Comparison of ENCODE assay signal across 8 cellular contexts in the genomic region with DNA sequence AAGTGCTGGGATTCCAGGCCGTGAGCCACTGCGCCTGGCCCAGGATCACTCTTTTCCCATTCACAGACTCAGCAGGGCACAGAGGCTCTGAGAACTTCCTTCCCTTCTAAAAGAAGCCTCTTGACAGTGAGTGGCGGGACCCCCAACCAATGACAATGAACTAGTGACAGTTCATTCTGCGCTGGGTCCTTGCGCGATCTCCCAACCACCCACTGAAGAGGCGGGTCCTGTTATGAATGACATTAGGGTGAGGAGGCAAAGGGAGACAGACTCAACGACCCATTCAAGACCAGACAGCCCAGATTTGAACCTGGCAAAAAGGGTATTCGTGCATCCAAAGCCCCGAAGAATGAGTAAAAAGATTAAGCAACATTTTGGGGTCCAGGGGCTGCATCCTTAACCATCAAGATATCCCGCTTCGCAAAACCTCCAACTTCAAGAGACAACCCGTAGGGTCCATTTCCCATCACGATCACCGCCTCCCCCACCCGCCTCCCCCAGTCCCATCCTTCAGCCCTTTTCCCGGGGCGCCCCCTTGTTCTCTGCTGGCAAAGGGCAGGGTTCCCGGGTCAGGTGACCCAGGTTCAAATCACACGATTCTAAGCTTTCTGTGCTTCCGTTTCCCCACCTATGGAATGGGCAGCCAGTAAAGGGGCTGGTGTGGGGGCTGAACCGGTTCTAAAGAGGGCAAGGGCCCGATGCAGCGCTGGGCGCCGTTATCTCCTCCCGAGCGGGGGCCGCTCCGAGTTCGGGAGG. TPM values are rescaled to one million over a fixed set of nuclear protein-coding genes. Genes with fewer than 3 reads are reported as not detected.
DNase-seq lines count a peak whose midpoint lies in the region; ATAC-seq and TF ChIP-seq lines count a peak whose summit lies in the region.

No MANE protein-coding gene starts in this region.

- H3K4me3 Mint-ChIP-seq in CD8-positive, alpha-beta memory T cell = peak overlapping the region; percentile 87 to 97 (median 92)

- H3K4me3 ChIP-seq in CD8-positive, alpha-beta memory T cell (ENCODE audit: low read length) = peak overlapping the region; percentile 46
- H3K4me3 ChIP-seq in neutrophil (ENCODE audit: low read depth in 1 of 2, low read length in 1 of 2) = peak overlapping the region; percentile 93 to 98
- peak overlapping the region; percentile 76 to 93 (median 81) for H3K4me3 ChIP-seq in subcutaneous abdominal adipose tissue (ENCODE audit: low read depth in 1 of 5, low read length in 5 of 5)

- H3K27me3 ChIP-seq in CD8-positive, alpha-beta memory T cell (ENCODE audit: insufficient read depth, low read length, poor library complexity, severe bottlenecking) = no peaks in the 10 kb centered on the region
- no peaks in the 10 kb centered on the region for H3K27me3 ChIP-seq in neutrophil
- no peaks in the 10 kb centered on the region for H3K27me3 ChIP-seq in subcutaneous abdominal adipose tissue (ENCODE audit: control insufficient read depth in 5 of 5, insufficient read depth in 4 of 5, low read length in 5 of 5)

- H3K27ac Mint-ChIP-seq in CD8-positive, alpha-beta memory T cell = peak overlapping the region; percentile 85 to 97 (median 94)

- ATAC-seq in GM21515 (IDR thresholded peaks at IDR 0.05; ENCODE audit: unreplicated experiment) = peak; percentile 44

- H3K27me3 Mint-ChIP-seq in CD8-positive, alpha-beta memory T cell = peaks cover 0 to 3% of the 10 kb centered on the region in 2 donors

- peaks cover 9% of the 10 kb centered on the region for H3K36me3 ChIP-seq in CD8-positive, alpha-beta memory T cell (ENCODE audit: insufficient read depth, low read length)
- H3K36me3 ChIP-seq in neutrophil (peaks cover 15% of the 10 kb centered on the region), subcutaneous abdominal adipose tissue (ENCODE audit: control insufficient read depth in 5 of 5, insufficient read depth in 5 of 5, low read length in 5 of 5) (peaks cover 5 to 26% (median 18%) of the 10 kb centered on the region in 5 donors)

- peak; percentile 35 to 85 (median 57) for DNase-seq in CD8-positive, alpha-beta memory T cell
- DNase-seq in KG1 (lab: John Stamatoyannopoulos, UW) (peak; percentile 90), germinal center (ENCODE audit: low spot score) (peak; percentile 95)
- DNase-seq in activated naive CD4-positive, alpha-beta T cell treated with Interleukin-2 at 50 U/mL for 16 hours = peak; percentile 73

- H3K9me3 Mint-ChIP-seq in CD8-positive, alpha-beta memory T cell = no peaks in the 10 kb centered on the region

- no peaks in the 10 kb centered on the region for H3K9me3 ChIP-seq in CD8-positive, alpha-beta memory T cell (ENCODE audit: low read length)
- no peaks in the 10 kb centered on the region for H3K9me3 ChIP-seq in neutrophil
- no peaks in the 10 kb centered on the region for H3K9me3 ChIP-seq in subcutaneous abdominal adipose tissue (ENCODE audit: control insufficient read depth in 5 of 5, low read length in 5 of 5)

- TF ChIP-seq CTCF in neutrophil (IDR thresholded peaks at IDR 0.05) = no peak

- CTCF ChIA-PET in CD8-positive, alpha-beta memory T cell (lab: Charles Lee) = no interaction called here

- peak overlapping the region; percentile 70 for H3K27ac ChIP-seq in CD8-positive, alpha-beta memory T cell (ENCODE audit: low read depth, low read length)
- peak overlapping the region; percentile 97 for H3K27ac ChIP-seq in neutrophil
- peak overlapping the region; percentile 90 for H3K27ac ChIP-seq in subcutaneous abdominal adipose tissue (ENCODE audit: low read depth, low read length)

- peak; percentile 58 for TF ChIP-seq POLR2A in Raji (IDR thresholded peaks at IDR 0.05; ENCODE audit: insufficient read depth, low read depth, low read length)

- H3K9ac ChIP-seq in subcutaneous abdominal adipose tissue (ENCODE audit: low read length in 5 of 5) = peak overlapping the region; percentile 68 to 97 (median 92)

- peaks cover 27 to 48% (median 41%) of the 10 kb centered on the region in 3 donors for H3K4me1 Mint-ChIP-seq in CD8-positive, alpha-beta memory T cell

- peaks cover 20% of the 10 kb centered on the region for H3K4me1 ChIP-seq in CD8-positive, alpha-beta memory T cell (ENCODE audit: insufficient read depth, low read length)
- H3K4me1 ChIP-seq in neutrophil (ENCODE audit: control insufficient read depth in 1 of 2, insufficient read depth in 1 of 2, low read depth in 1 of 2, low read length in 1 of 2) (peaks cover 19 to 23% of the 10 kb centered on the region in 2 experiments), subcutaneous abdominal adipose tissue (ENCODE audit: control insufficient read depth in 5 of 5, insufficient read depth in 5 of 5, low read length in 5 of 5) (peaks cover 2 to 25% (median 23%) of the 10 kb centered on the region in 5 donors)

- peaks cover 5 to 44% (median 6%) of the 10 kb centered on the region in 3 donors for H3K36me3 Mint-ChIP-seq in CD8-positive, alpha-beta memory T cell

- POLR2A ChIA-PET in CD8-positive, alpha-beta memory T cell (lab: Charles Lee) = interaction anchor here (0.5 kb wide), 2 partner anchors 332 to 1173 kb away, joined by 3 read pairs; no protein-coding TSS in a partner anchor

RNA-seq across cellular contexts. Expression of gene SUGP2, which starts 0.7 kb away (rescaled TPM):
- 10 to 100 TPM; 77.6 to 81.2 TPM for total RNA-seq in CD8-positive, alpha-beta memory T cell
- 10.0 TPM for polyA plus RNA-seq in CD8-positive, alpha-beta memory T cell

RNA-seq across cellular contexts. Expression of gene ARMC6, which starts 0.8 kb away (rescaled TPM):
- 10 to 100 TPM; 57.6 to 61.9 TPM for total RNA-seq in CD8-positive, alpha-beta memory T cell
- 34.1 TPM for polyA plus RNA-seq in CD8-positive, alpha-beta memory T cell

RNA-seq across cellular contexts. Expression of gene SLC25A42, which starts 31.2 kb away (rescaled TPM):
- total RNA-seq in CD8-positive, alpha-beta memory T cell = 10 to 100 TPM; 10.4 to 11.3 TPM
- polyA plus RNA-seq in CD8-positive, alpha-beta memory T cell = 19.3 TPM

Comparison
In these comparisons a context has a peak if more than half of its experiments do, and no peak if none do; other contexts are left out.
1. Peak in every context shown above with its lines: DNase-seq, ATAC-seq, H3K4me3 ChIP-seq and H3K27ac ChIP-seq.